Comparison of ENCODE assay signal across 9 cellular contexts in genomic region chr2:32591669-32592463, GRCh38. TPM values are rescaled to one million over a fixed set of nuclear protein-coding genes. Genes with fewer than 3 reads are reported as not detected.
DNase-seq lines count a peak whose midpoint lies in the region; ATAC-seq and TF ChIP-seq lines count a peak whose summit lies in the region.
"Had no signal": no experiment of that assay in that cellular context is flagged by ENCODE, and none has a peak within 500 bp of the region (broad histone marks: within the 10 kb centered on the region; RNA-seq: fewer than 3 reads in every experiment).

No MANE protein-coding gene starts in this region.

- H3K36me3 ChIP-seq in Loucy (ENCODE audit: insufficient read depth, low read length) (peaks cover 13% of the 10 kb centered on the region), A673 (ENCODE audit: insufficient read depth, low read length, poor library complexity, severe bottlenecking) (no peaks in the 10 kb centered on the region)

- ATAC-seq in GM21423 (IDR thresholded peaks at IDR 0.05; ENCODE audit: unreplicated experiment) (peak; percentile 88), GM21390 (IDR thresholded peaks at IDR 0.05; ENCODE audit: unreplicated experiment) (no peak)
- ATAC-seq: HCT116 had no signal

- DNase-seq in Daoy (ENCODE audit: low read depth) (peak; percentile 36), dermis blood vessel endothelial cell (peak; percentile 70), A673 (ENCODE audit: low spot score) (no peak), caudate nucleus (lab: John Stamatoyannopoulos, UW) (no peak), superior temporal gyrus (ENCODE audit: extremely low spot score) (no peak)

- H3K4me3 ChIP-seq in Loucy (ENCODE audit: low read length, poor library complexity, severe bottlenecking): peak overlapping the region; percentile 43
- H3K4me3 ChIP-seq in A673 (ENCODE audit: low read depth, low read length, poor library complexity, severe bottlenecking): no peak overlapping the region

- H3K27me3 ChIP-seq in Loucy (ENCODE audit: insufficient read depth, low read length, poor library complexity, severe bottlenecking): no peaks in the 10 kb centered on the region
- no peaks in the 10 kb centered on the region for H3K27me3 ChIP-seq in A673 (replicated peaks; ENCODE audit: insufficient read depth, low read depth, low read length, poor library complexity)

- no TSS peak for BruUV-seq in A673 (replicated peaks; lab: Mats Ljungman, UMichigan)

- no peaks in the 10 kb centered on the region for H3K9me3 ChIP-seq in Loucy (ENCODE audit: insufficient read depth, low read depth, low read length)
- no peaks in the 10 kb centered on the region for H3K9me3 ChIP-seq in A673 (ENCODE audit: low read depth, low read length, poor library complexity, severe bottlenecking)

- peaks cover 4% of the 10 kb centered on the region; the same call in 1 of the 2 replicates for H3K79me2 ChIP-seq in Loucy (ENCODE audit: insufficient read depth, low read length)

- POLR2A ChIA-PET in A673 (lab: Charles Lee; ENCODE audit: low non-redundant PET): no interaction called here

- peak overlapping the region; percentile 74 for H3K4me2 ChIP-seq in Loucy (ENCODE audit: low read depth, low read length, poor library complexity, severe bottlenecking)

- H3K9ac ChIP-seq in Loucy (ENCODE audit: low read depth, low read length, poor library complexity, severe bottlenecking): peak overlapping the region; percentile 74

- H3K27ac ChIP-seq in A673 (ENCODE audit: low read depth, low read length, poor library complexity, severe bottlenecking) (no peak overlapping the region), caudate nucleus (ENCODE audit: low read depth, low read length) (no peak overlapping the region)

- CTCF ChIA-PET in A673 (lab: Charles Lee): no interaction called here

- intact Hi-C loops in A673 (cut with micrococcal nuclease; ENCODE audit: unreplicated experiment): no loop called here

- H3F3A ChIP-seq in Loucy (ENCODE audit: low read depth): peaks cover 16% of the 10 kb centered on the region; the same call in 1 of the 2 replicates

- TF ChIP-seq CTCF in Loucy (conservative IDR thresholded peaks at IDR 0.05; ENCODE audit: low read length): no peak
- no peak for TF ChIP-seq CTCF in A673 (conservative IDR thresholded peaks at IDR 0.05; ENCODE audit: low read depth, low read length)

- no peak overlapping the region for H2AFZ ChIP-seq in Loucy (ENCODE audit: low read length)

- H3K9me2 ChIP-seq in Loucy (replicated peaks; ENCODE audit: low read depth, low read length): no peaks in the 10 kb centered on the region

- H4K20me1 ChIP-seq in Loucy (ENCODE audit: insufficient read depth, low read length, poor library complexity, severe bottlenecking): no peaks in the 10 kb centered on the region

- H3K4me1 ChIP-seq in Loucy (ENCODE audit: insufficient read depth, low read length, poor library complexity, severe bottlenecking): peaks cover 82% of the 10 kb centered on the region
- H3K4me1 ChIP-seq in A673 (ENCODE audit: insufficient read depth, low read length, poor library complexity, severe bottlenecking): no peaks in the 10 kb centered on the region

RNA-seq across cellular contexts. Expression of gene TTC27, which starts 36.0 kb away (rescaled TPM):
- total RNA-seq in Daoy (2014; rRNA removed; shearing (Covaris generic)): 52.1 and 63.7 TPM in 2 replicates
- total RNA-seq in dermis blood vessel endothelial cell (21.6 and 31.0 TPM in 2 replicates), A673 (2021) (25.3 and 29.8 TPM in 2 replicates)

Comparison
In these comparisons a context has a peak if more than half of its experiments do, and no peak if none do; other contexts are left out.
1. DNase-seq: peak in Daoy (single experiment) and dermis blood vessel endothelial cell (single experiment); none in A673 (single experiment), caudate nucleus (0 of 61) and superior temporal gyrus (single experiment).